Comparison of ENCODE assay signal across 12 cellular contexts in the genomic region with DNA sequence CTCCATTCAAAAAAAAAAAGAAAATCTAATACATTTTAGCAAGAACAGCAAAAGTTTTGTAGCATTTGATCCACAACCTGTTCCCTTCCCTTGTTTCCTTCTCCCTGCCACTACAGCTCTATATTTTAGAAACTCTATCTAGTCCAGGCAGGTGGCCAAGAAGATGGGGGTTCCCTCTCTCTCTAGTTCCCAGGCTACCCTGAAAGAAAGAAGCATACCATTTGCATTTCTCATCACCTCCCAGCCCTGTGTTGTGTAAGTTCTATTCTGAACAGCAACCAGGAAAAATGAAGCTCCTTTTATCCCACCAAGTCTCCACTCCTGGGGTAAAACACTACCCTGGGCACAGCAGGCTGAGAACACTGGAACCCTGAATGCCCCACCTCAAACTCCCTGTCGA.
DNase-seq lines count a peak whose midpoint lies in the region; ATAC-seq and TF ChIP-seq lines count a peak whose summit lies in the region.
"Had no signal": no experiment of that assay in that cellular context is flagged by ENCODE, and none has a peak within 500 bp of the region (broad histone marks: within the 10 kb centered on the region; RNA-seq: fewer than 3 reads in every experiment).

No MANE protein-coding gene starts in this region.

- H2BK120ac ChIP-seq in mesendoderm (ENCODE audit: low read depth, low read length), result no peak overlapping the region

- H2BK5ac ChIP-seq in mesendoderm (ENCODE audit: low read length), result no peak overlapping the region

- no peaks in the 10 kb centered on the region for H3K79me2 ChIP-seq in mesendoderm (ENCODE audit: control insufficient read depth, insufficient read depth, low read length)

- no peak overlapping the region for H3K4me2 ChIP-seq in mesendoderm (ENCODE audit: low read length)

- no peaks in the 10 kb centered on the region for H3K36me3 ChIP-seq in mesendoderm (ENCODE audit: control insufficient read depth, insufficient read depth, low read length)

- H2BK15ac ChIP-seq in mesendoderm (replicated peaks; ENCODE audit: low read depth), result no peak overlapping the region

- ATAC-seq in SK-N-SH treated with all-trans-retinoic acid at 6 μM for 48 hours (peak; percentile 95), sciatic nerve (peak; percentile 39), GM19452 (IDR thresholded peaks at IDR 0.05; ENCODE audit: unreplicated experiment) (no peak)
- ATAC-seq: natural killer cell treated with Interleukin-12 subunit alpha and Interleukin-12 subunit beta and Interleukin-15 and Interleukin-18, amount 100 ng/mL, for 72 hours had no signal

- H3K27me3 ChIP-seq in mesendoderm (ENCODE audit: insufficient read depth, low read length, poor library complexity), result no peaks in the 10 kb centered on the region

- H3K79me1 ChIP-seq in mesendoderm (ENCODE audit: low read length), result no peaks in the 10 kb centered on the region

- H3K4ac ChIP-seq in mesendoderm (ENCODE audit: low read depth, low read length), result no peak overlapping the region

- no peak overlapping the region for H3K23ac ChIP-seq in mesendoderm (ENCODE audit: low read length)

- no peak overlapping the region for H3K56ac ChIP-seq in mesendoderm (ENCODE audit: low read length)

- WGBS in mesendoderm (ENCODE audit: extremely low coverage, insufficient coverage, low lambda C conversion rate), result no CpG with 5 or more reads among the region's 1 CpG

- no peak overlapping the region for H4K8ac ChIP-seq in mesendoderm (ENCODE audit: low read depth, low read length)

- H2AK5ac ChIP-seq in mesendoderm (ENCODE audit: low read length), result no peak overlapping the region

- no peak overlapping the region for H4K5ac ChIP-seq in mesendoderm (ENCODE audit: low read length)

- H3K4me3 ChIP-seq in foreskin fibroblast (ENCODE audit: low read depth in 1 of 2, low read length in 2 of 2) (peak overlapping the region in 1 of 2 donors; percentile 15), mesendoderm (ENCODE audit: low read length) (no peak overlapping the region)

- H3K18ac ChIP-seq in mesendoderm (ENCODE audit: low read length), result no peak overlapping the region

- H3K4me1 ChIP-seq in mesendoderm (ENCODE audit: control insufficient read depth, low read depth, low read length), result no peaks in the 10 kb centered on the region

- intact Hi-C loops in sciatic nerve (cut with DNase I), result no loop called here

- DNase-seq in ELR (ENCODE audit: low read depth) (peak; percentile 91), foreskin fibroblast (peak; percentile 83 to 93), sciatic nerve (ENCODE audit: low spot score) (no peak), islet precursor cell (no peak), mesendoderm (no peak), NCI-H2081 (lab: John Stamatoyannopoulos, UW) (no peak)
- DNase-seq: activated naive CD4-positive, alpha-beta T cell treated with anti-CD3 and anti-CD28 coated beads, Interleukin-2, amount 10 ng/mL, durations not matched to agents 7 days and 5 days; NCI-H1930; RPMI8226 had no signal

- H3K9ac ChIP-seq in mesendoderm (ENCODE audit: low read length), result no peak overlapping the region

- no peak overlapping the region for H3K27ac ChIP-seq in mesendoderm (ENCODE audit: low read depth, low read length)

- no peak for TF ChIP-seq CTCF in foreskin fibroblast (IDR thresholded peaks at IDR 0.05; ENCODE audit: low read depth, low read length)

TF ChIP-seq in SK-N-SH treated with all-trans-retinoic acid at 6 μM for 48 hours, 23 proteins besides CTCF, POLR2A, EP300 and RAD21:
- TF ChIP-seq RARB (CRISPR knock-in tag; IDR thresholded peaks at IDR 0.05) (no peak), ZC3H10 (CRISPR knock-in tag; IDR thresholded peaks at IDR 0.05) (no peak), ARNTL (CRISPR knock-in tag; IDR thresholded peaks at IDR 0.05; ENCODE audit: borderline replicate concordance, low read depth) (no peak), TOX (CRISPR knock-in tag; IDR thresholded peaks at IDR 0.05; ENCODE audit: borderline replicate concordance) (no peak), TCF4 (CRISPR knock-in tag; IDR thresholded peaks at IDR 0.05; ENCODE audit: borderline replicate concordance) (no peak), ZNF565 (CRISPR knock-in tag; conservative IDR thresholded peaks at IDR 0.05; ENCODE audit: low read depth) (no peak), CSDC2 (CRISPR knock-in tag; IDR thresholded peaks at IDR 0.05) (no peak), ZFP30 (CRISPR knock-in tag; IDR thresholded peaks at IDR 0.05) (no peak), ZFP3 (CRISPR knock-in tag; IDR thresholded peaks at IDR 0.05) (no peak), ISL1 (CRISPR knock-in tag; IDR thresholded peaks at IDR 0.05) (no peak; the same call in 1 of the 2 replicates), OSR1 (CRISPR knock-in tag; IDR thresholded peaks at IDR 0.05) (no peak), ZNF8 (CRISPR knock-in tag; IDR thresholded peaks at IDR 0.05) (no peak), ZNF70 (CRISPR knock-in tag; IDR thresholded peaks at IDR 0.05) (no peak), ESRRG (CRISPR knock-in tag; IDR thresholded peaks at IDR 0.05) (no peak)
- TF ChIP-seq, protein P1, sequence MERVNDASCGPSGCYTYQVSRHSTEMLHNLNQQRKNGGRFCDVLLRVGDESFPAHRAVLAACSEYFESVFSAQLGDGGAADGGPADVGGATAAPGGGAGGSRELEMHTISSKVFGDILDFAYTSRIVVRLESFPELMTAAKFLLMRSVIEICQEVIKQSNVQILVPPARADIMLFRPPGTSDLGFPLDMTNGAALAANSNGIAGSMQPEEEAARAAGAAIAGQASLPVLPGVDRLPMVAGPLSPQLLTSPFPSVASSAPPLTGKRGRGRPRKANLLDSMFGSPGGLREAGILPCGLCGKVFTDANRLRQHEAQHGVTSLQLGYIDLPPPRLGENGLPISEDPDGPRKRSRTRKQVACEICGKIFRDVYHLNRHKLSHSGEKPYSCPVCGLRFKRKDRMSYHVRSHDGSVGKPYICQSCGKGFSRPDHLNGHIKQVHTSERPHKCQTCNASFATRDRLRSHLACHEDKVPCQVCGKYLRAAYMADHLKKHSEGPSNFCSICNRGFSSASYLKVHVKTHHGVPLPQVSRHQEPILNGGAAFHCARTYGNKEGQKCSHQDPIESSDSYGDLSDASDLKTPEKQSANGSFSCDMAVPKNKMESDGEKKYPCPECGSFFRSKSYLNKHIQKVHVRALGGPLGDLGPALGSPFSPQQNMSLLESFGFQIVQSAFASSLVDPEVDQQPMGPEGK (CRISPR knock-in tag; IDR thresholded peaks at IDR 0.05; ENCODE audit: borderline replicate concordance), result no peak
- TF ChIP-seq, protein P2, sequence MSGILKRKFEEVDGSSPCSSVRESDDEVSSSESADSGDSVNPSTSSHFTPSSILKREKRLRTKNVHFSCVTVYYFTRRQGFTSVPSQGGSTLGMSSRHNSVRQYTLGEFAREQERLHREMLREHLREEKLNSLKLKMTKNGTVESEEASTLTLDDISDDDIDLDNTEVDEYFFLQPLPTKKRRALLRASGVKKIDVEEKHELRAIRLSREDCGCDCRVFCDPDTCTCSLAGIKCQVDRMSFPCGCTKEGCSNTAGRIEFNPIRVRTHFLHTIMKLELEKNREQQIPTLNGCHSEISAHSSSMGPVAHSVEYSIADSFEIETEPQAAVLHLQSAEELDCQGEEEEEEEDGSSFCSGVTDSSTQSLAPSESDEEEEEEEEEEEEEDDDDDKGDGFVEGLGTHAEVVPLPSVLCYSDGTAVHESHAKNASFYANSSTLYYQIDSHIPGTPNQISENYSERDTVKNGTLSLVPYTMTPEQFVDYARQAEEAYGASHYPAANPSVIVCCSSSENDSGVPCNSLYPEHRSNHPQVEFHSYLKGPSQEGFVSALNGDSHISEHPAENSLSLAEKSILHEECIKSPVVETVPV (CRISPR knock-in tag; IDR thresholded peaks at IDR 0.05), result no peak
- TF ChIP-seq, protein P3, sequence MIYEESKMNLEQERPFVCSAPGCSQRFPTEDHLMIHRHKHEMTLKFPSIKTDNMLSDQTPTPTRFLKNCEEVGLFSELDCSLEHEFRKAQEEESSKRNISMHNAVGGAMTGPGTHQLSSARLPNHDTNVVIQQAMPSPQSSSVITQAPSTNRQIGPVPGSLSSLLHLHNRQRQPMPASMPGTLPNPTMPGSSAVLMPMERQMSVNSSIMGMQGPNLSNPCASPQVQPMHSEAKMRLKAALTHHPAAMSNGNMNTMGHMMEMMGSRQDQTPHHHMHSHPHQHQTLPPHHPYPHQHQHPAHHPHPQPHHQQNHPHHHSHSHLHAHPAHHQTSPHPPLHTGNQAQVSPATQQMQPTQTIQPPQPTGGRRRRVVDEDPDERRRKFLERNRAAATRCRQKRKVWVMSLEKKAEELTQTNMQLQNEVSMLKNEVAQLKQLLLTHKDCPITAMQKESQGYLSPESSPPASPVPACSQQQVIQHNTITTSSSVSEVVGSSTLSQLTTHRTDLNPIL (CRISPR knock-in tag; IDR thresholded peaks at IDR 0.05; ENCODE audit: low read depth), result no peak
- TF ChIP-seq, protein P4, sequence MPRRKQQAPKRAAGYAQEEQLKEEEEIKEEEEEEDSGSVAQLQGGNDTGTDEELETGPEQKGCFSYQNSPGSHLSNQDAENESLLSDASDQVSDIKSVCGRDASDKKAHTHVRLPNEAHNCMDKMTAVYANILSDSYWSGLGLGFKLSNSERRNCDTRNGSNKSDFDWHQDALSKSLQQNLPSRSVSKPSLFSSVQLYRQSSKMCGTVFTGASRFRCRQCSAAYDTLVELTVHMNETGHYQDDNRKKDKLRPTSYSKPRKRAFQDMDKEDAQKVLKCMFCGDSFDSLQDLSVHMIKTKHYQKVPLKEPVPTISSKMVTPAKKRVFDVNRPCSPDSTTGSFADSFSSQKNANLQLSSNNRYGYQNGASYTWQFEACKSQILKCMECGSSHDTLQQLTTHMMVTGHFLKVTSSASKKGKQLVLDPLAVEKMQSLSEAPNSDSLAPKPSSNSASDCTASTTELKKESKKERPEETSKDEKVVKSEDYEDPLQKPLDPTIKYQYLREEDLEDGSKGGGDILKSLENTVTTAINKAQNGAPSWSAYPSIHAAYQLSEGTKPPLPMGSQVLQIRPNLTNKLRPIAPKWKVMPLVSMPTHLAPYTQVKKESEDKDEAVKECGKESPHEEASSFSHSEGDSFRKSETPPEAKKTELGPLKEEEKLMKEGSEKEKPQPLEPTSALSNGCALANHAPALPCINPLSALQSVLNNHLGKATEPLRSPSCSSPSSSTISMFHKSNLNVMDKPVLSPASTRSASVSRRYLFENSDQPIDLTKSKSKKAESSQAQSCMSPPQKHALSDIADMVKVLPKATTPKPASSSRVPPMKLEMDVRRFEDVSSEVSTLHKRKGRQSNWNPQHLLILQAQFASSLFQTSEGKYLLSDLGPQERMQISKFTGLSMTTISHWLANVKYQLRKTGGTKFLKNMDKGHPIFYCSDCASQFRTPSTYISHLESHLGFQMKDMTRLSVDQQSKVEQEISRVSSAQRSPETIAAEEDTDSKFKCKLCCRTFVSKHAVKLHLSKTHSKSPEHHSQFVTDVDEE (CRISPR knock-in tag; IDR thresholded peaks at IDR 0.05), result no peak

Comparison
In these comparisons a context has a peak if more than half of its experiments do, and no peak if none do; other contexts are left out.
1. DNase-seq: peak in ELR (single experiment) and foreskin fibroblast (2 of 2); none in sciatic nerve (single experiment), islet precursor cell (single experiment), mesendoderm (single experiment) and NCI-H2081 (0 of 2).